1 cellular context compared by ENCODE assay signal in genomic region chr20:52411611-52412010, GRCh38.
TF ChIP-seq lines count a peak whose summit lies in the region.

No MANE protein-coding gene starts in this region.

TF ChIP-seq in K562, 482 proteins besides CTCF, POLR2A, EP300 and RAD21 (continued from another document):
- no peak for TF ChIP-seq MLX (CRISPR knock-in tag; conservative IDR thresholded peaks at IDR 0.05)
- no peak for TF ChIP-seq FOXA3 (CRISPR knock-in tag; conservative IDR thresholded peaks at IDR 0.05 in 1 of 2, IDR thresholded peaks at IDR 0.05 in 1 of 2)
- no peak for TF ChIP-seq MCM2 (IDR thresholded peaks at IDR 0.05; ENCODE audit: low read depth)
- peak; percentile 58; the same call in 1 of the 2 replicates for TF ChIP-seq ZBTB40 (IDR thresholded peaks at IDR 0.05)
- TF ChIP-seq ZBTB40 (CRISPR knock-in tag; IDR thresholded peaks at IDR 0.05) = no peak
- TF ChIP-seq ZNF133 (CRISPR knock-in tag; IDR thresholded peaks at IDR 0.05) = no peak
